In the genomic region with DNA sequence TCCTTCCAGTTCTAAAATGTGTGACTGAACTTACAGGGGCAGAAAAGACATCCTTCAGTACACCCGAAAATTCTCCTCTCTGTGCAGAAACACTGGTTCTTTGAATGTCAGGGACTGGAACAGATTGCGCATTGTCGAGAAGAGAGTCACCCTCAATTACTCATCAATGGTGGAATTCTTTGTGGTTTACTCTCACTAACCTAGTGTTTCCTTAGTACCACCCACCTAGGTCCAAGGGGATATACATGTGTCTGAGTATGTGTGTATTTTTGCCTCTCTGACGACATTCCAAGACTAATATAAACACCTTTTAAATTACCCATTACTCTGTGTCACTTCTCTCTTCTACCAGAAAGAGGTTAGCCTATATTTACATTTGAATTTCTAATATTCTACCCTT, we compare ENCODE assay signal across 14 cellular contexts.
DNase-seq lines count a peak whose midpoint lies in the region; ATAC-seq, FAIRE-seq and TF ChIP-seq lines count a peak whose summit lies in the region.
"Had no signal": no experiment of that assay in that cellular context is flagged by ENCODE, and none has a peak within 500 bp of the region (broad histone marks: within the 10 kb centered on the region; RNA-seq: fewer than 3 reads in every experiment).

No MANE protein-coding gene starts in this region.

- no peak overlapping the region for H2AFZ ChIP-seq in keratinocyte (ENCODE audit: control insufficient read depth, low read length)
- H2AFZ ChIP-seq: parathyroid adenoma had no signal

- DNase-seq in AG04449 (ENCODE audit: low read depth, low spot score) (peak; percentile 76), HT1080 (ENCODE audit: low read depth) (peak; percentile 97), astrocyte of the hippocampus (ENCODE audit: low read depth, low spot score) (peak; percentile 93), keratinocyte (ENCODE audit: low read depth, low spot score) (peak; percentile 63), germinal center (ENCODE audit: low spot score) (no peak), NCI-H187 (lab: John Stamatoyannopoulos, UW) (no peak)
- DNase-seq: effector CD8-positive, alpha-beta T cell; left cardiac atrium; uterus had no signal

- H4K20me1 ChIP-seq in keratinocyte (ENCODE audit: control insufficient read depth, extremely low read depth, insufficient read depth, low read length) = no peaks in the 10 kb centered on the region

- dilution Hi-C loops in keratinocyte (cut with MboI; ENCODE audit: extremely low pct_ligation_motif_present, low sequenced_read_pairs) = no loop called here

- no peak overlapping the region for H3K4me3 ChIP-seq in AG04449 (ENCODE audit: low read depth, low read length)
- no peak overlapping the region for H3K4me3 ChIP-seq in keratinocyte (ENCODE audit: control insufficient read depth in 2 of 3, extremely low read depth in 1 of 3, insufficient read depth in 2 of 3, low read depth in 1 of 3, low read length in 3 of 3)
- H3K4me3 ChIP-seq: GM12878, uterus had no signal

- H3K79me2 ChIP-seq in keratinocyte (ENCODE audit: control insufficient read depth, insufficient read depth, low read length) = no peaks in the 10 kb centered on the region
- H3K79me2 ChIP-seq: parathyroid adenoma had no signal

- no peaks in the 10 kb centered on the region for H3K9me3 ChIP-seq in keratinocyte (ENCODE audit: control insufficient read depth, low read depth, low read length)
- H3K9me3 ChIP-seq: uterus had no signal

- H3K4me2 ChIP-seq in keratinocyte (ENCODE audit: control insufficient read depth, extremely low read depth, insufficient read depth, low read depth, low read length) = no peak overlapping the region

- no peak for TF ChIP-seq CTCF in AG04449 (IDR thresholded peaks at IDR 0.05; ENCODE audit: insufficient read depth, low read length, missing control alignments)
- no peak for TF ChIP-seq CTCF in keratinocyte (optimal IDR thresholded peaks at IDR 0.05 in 1 of 3, IDR thresholded peaks at IDR 0.05 in 1 of 3, conservative IDR thresholded peaks at IDR 0.05 in 1 of 3; ENCODE audit: extremely low read depth in 1 of 3, insufficient read depth in 2 of 3, low read length in 3 of 3)

- H3K9ac ChIP-seq in keratinocyte (ENCODE audit: control insufficient read depth, extremely low read depth, insufficient read depth, low read length) = no peak overlapping the region
- H3K9ac ChIP-seq: parathyroid adenoma had no signal

- FAIRE-seq in keratinocyte (lab: Jason Lieb, UNC) = peak; percentile 95
- FAIRE-seq: GM12878 had no signal

- H3K9me1 ChIP-seq in keratinocyte (ENCODE audit: control insufficient read depth, extremely low read depth, insufficient read depth, low read length) = no peaks in the 10 kb centered on the region

- H3K27ac ChIP-seq in keratinocyte (ENCODE audit: control insufficient read depth, insufficient read depth, low read length) = no peak overlapping the region
- H3K27ac ChIP-seq: C4-2B, parathyroid adenoma, uterus had no signal

- H3K27me3 ChIP-seq in keratinocyte (ENCODE audit: control insufficient read depth, extremely low read depth, insufficient read depth, low read length) = no peaks in the 10 kb centered on the region
- H3K27me3 ChIP-seq: uterus had no signal

- CTCF ChIA-PET in AG04449 (lab: Yijun Ruan, JAX) = no interaction called here

- peaks cover 27% of the 10 kb centered on the region for H3K4me1 ChIP-seq in keratinocyte (ENCODE audit: control insufficient read depth, extremely low read depth, insufficient read depth, low read length)
- H3K4me1 ChIP-seq: parathyroid adenoma, uterus had no signal

- ATAC-seq in GM18858 (IDR thresholded peaks at IDR 0.05; ENCODE audit: unreplicated experiment) = no peak
- ATAC-seq in HG02623 (IDR thresholded peaks at IDR 0.05; ENCODE audit: unreplicated experiment) = no peak
- ATAC-seq: GM12878, left cardiac atrium had no signal

- no peaks in the 10 kb centered on the region for H3K36me3 ChIP-seq in keratinocyte (ENCODE audit: control insufficient read depth in 2 of 2, extremely low read depth in 1 of 2, insufficient read depth in 2 of 2, low read length in 2 of 2)
- H3K36me3 ChIP-seq: uterus had no signal

- POLR2A ChIA-PET in AG04449 (lab: Yijun Ruan, JAX) = no interaction called here

Comparison
In these comparisons a context has a peak if more than half of its experiments do, and no peak if none do; other contexts are left out.
1. DNase-seq: peak in AG04449 (single experiment), HT1080 (single experiment), astrocyte of the hippocampus (single experiment) and keratinocyte (single experiment); none in germinal center (single experiment) and NCI-H187 (0 of 2).